Comparison of ENCODE assay signal across 8 cellular contexts in the genomic region with DNA sequence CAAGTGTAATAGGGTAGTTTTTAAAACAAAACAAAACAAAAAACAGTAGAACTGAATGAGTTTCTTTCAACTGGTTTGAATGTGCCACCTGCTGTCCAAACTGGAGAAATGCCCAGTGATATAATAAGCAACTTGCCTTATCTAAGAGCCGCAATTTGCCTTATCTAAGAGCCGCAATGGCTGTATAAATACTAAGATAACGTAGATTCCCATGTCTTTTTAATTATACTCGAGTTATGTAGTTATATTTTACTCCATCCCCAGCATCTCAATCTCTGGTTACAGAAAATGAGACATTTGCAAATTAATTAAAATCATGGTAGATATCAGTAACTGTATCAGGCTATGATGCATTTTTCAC.
A peak's percentile ranks its signal among the peaks of the same experiment; 100 is the strongest.
DNase-seq lines count a peak whose midpoint lies in the region; ATAC-seq and TF ChIP-seq lines count a peak whose summit lies in the region.

No MANE protein-coding gene starts in this region.

- no peak overlapping the region for H3K4me2 ChIP-seq in mammary epithelial cell (ENCODE audit: insufficient read depth, low read depth, low read length)

- no peaks in the 10 kb centered on the region for H3K27me3 ChIP-seq in mammary epithelial cell (ENCODE audit: insufficient read depth, low read length)

- no TSS peak for BruUV-seq in mammary epithelial cell (replicated peaks; lab: Mats Ljungman, UMichigan)

- peaks cover 2% of the 10 kb centered on the region for H4K20me1 ChIP-seq in mammary epithelial cell (ENCODE audit: insufficient read depth, low read length)

- ATAC-seq in HG02973 (IDR thresholded peaks at IDR 0.05; ENCODE audit: unreplicated experiment) (no peak), HG03439 (IDR thresholded peaks at IDR 0.05; ENCODE audit: unreplicated experiment) (no peak)

- 70% methylated on average over 4 of the region's 4 CpGs for WGBS in mammary epithelial cell (ENCODE audit: low coverage, missing lambda C conversion rate)

- no peak overlapping the region for H2AFZ ChIP-seq in mammary epithelial cell (ENCODE audit: low read depth, low read length)

- CTCF ChIA-PET in mammary epithelial cell (lab: Charles Lee; ENCODE audit: low non-redundant PET): no interaction called here

- DNase-seq in ACHN (peak; percentile 51), GM10266 (ENCODE audit: extremely low spot score) (peak; percentile 37), NCI-H2227 treated with DMSO at 0.1 percent for 48 hours (lab: John Stamatoyannopoulos, UW) (peak; percentile 41), mammary epithelial cell (no peak), lung microvascular endothelial cell (ENCODE audit: low read depth in 2 of 2) (peak; percentile 81 to 84)
- DNase-seq in activated CD8-positive, alpha-beta memory T cell treated with anti-CD3 and anti-CD28 coated beads, Interleukin-2, amount 50 U/mL, for 4 hours: no peak

- H3K9me3 ChIP-seq in mammary epithelial cell (replicated peaks; ENCODE audit: insufficient read depth, low read length): no peaks in the 10 kb centered on the region

- no peaks in the 10 kb centered on the region for H3K36me3 ChIP-seq in mammary epithelial cell (ENCODE audit: insufficient read depth, low read length)

- intact Hi-C loops in mammary epithelial cell (cut with micrococcal nuclease): loop anchor here (1.0 to 5.0 kb wide), 3 partner anchors 129 to 623 kb away; a partner anchor contains a TSS

- H3K9ac ChIP-seq in mammary epithelial cell (ENCODE audit: insufficient read depth, low read length): no peak overlapping the region

- H3K4me3 ChIP-seq in mammary epithelial cell (replicated peaks in 1 of 3; ENCODE audit: insufficient read depth in 1 of 3, low read depth in 2 of 3, low read length in 3 of 3): no peak overlapping the region

- in situ Hi-C loops in ACHN (cut with HindIII; ENCODE audit: low pct_ligation_motif_present, low pct_unique_long_range_greater_than_20kb, low sequenced_read_pairs): no loop called here
- in situ Hi-C loops in mammary epithelial cell (cut with MboI; ENCODE audit: low sequenced_read_pairs in 2 of 2): loop anchor here (10.0 kb wide), 1 partner anchor 622 kb away; no protein-coding TSS in a partner anchor

- peaks cover 19% of the 10 kb centered on the region for H3K4me1 ChIP-seq in mammary epithelial cell (ENCODE audit: insufficient read depth, low read length)

- no peak overlapping the region for H3K27ac ChIP-seq in mammary epithelial cell (ENCODE audit: insufficient read depth, low read depth, low read length)

- H3K79me2 ChIP-seq in mammary epithelial cell (ENCODE audit: insufficient read depth, low read length): peaks cover 38% of the 10 kb centered on the region

- dilution Hi-C loops in mammary epithelial cell (cut with HindIII; ENCODE audit: low sequenced_read_pairs): no loop called here

- peak; percentile 60 for TF ChIP-seq CTCF in GM10266 (IDR thresholded peaks at IDR 0.05; ENCODE audit: control insufficient read depth, insufficient read depth, low read depth, missing control alignments)
- peak; percentile 48 to 57 for TF ChIP-seq CTCF in mammary epithelial cell (conservative IDR thresholded peaks at IDR 0.05 in 1 of 2, IDR thresholded peaks at IDR 0.05 in 1 of 2; ENCODE audit: extremely low read depth in 1 of 2, insufficient read depth in 1 of 2, low read depth in 1 of 2, low read length in 2 of 2)

Comparison
In these comparisons a context has a peak if more than half of its experiments do, and no peak if none do; other contexts are left out.
1. DNase-seq: peak in ACHN (single experiment), GM10266 (single experiment), NCI-H2227 treated with DMSO at 0.1 percent for 48 hours (single experiment) and lung microvascular endothelial cell (2 of 2); none in mammary epithelial cell (single experiment) and activated CD8-positive, alpha-beta memory T cell treated with anti-CD3 and anti-CD28 coated beads, Interleukin-2, amount 50 U/mL, for 4 hours (single experiment).